6 cellular contexts compared by ENCODE assay signal in genomic region chr2:43698140-43698539, GRCh38. TPM values are rescaled to one million over a fixed set of nuclear protein-coding genes. Genes with fewer than 3 reads are reported as not detected.
"Had no signal": no experiment of that assay in that cellular context is flagged by ENCODE, and none has a peak within 500 bp of the region (broad histone marks: within the 10 kb centered on the region; RNA-seq: fewer than 3 reads in every experiment).

No MANE protein-coding gene starts in this region.

RNA-seq across cellular contexts. Expression of gene C1GALT1C1L, which starts 21.9 kb away (rescaled TPM):
- total RNA-seq: naive thymus-derived CD4-positive, alpha-beta T cell; natural killer cell treated with Interleukin-12 subunit alpha and Interleukin-12 subunit beta and Interleukin-15 and Interleukin-18, amount 100 ng/mL, for 72 hours; occipital lobe; osteocyte; smooth muscle cell had no signal
- polyA plus RNA-seq: immature natural killer cell; naive thymus-derived CD4-positive, alpha-beta T cell had no signal
